Comparison of ENCODE assay signal across 1 cellular context in genomic region chr17:72056727-72057290, GRCh38.
TF ChIP-seq lines count a peak whose summit lies in the region.

No MANE protein-coding gene starts in this region.

TF ChIP-seq in WTC11, 78 proteins besides CTCF, POLR2A, EP300 and RAD21 (continued from another document):
- TF ChIP-seq AFF4 (CRISPR knock-in tag; IDR thresholded peaks at IDR 0.05; ENCODE audit: borderline replicate concordance), result no peak
- TF ChIP-seq CREB1 (CRISPR knock-in tag; IDR thresholded peaks at IDR 0.05), result no peak
- no peak for TF ChIP-seq ATF3 (CRISPR knock-in tag; conservative IDR thresholded peaks at IDR 0.05)
- TF ChIP-seq HMGXB4 (CRISPR knock-in tag; IDR thresholded peaks at IDR 0.05), result no peak
- no peak for TF ChIP-seq USF1 (CRISPR knock-in tag; IDR thresholded peaks at IDR 0.05)
- TF ChIP-seq, protein P1, sequence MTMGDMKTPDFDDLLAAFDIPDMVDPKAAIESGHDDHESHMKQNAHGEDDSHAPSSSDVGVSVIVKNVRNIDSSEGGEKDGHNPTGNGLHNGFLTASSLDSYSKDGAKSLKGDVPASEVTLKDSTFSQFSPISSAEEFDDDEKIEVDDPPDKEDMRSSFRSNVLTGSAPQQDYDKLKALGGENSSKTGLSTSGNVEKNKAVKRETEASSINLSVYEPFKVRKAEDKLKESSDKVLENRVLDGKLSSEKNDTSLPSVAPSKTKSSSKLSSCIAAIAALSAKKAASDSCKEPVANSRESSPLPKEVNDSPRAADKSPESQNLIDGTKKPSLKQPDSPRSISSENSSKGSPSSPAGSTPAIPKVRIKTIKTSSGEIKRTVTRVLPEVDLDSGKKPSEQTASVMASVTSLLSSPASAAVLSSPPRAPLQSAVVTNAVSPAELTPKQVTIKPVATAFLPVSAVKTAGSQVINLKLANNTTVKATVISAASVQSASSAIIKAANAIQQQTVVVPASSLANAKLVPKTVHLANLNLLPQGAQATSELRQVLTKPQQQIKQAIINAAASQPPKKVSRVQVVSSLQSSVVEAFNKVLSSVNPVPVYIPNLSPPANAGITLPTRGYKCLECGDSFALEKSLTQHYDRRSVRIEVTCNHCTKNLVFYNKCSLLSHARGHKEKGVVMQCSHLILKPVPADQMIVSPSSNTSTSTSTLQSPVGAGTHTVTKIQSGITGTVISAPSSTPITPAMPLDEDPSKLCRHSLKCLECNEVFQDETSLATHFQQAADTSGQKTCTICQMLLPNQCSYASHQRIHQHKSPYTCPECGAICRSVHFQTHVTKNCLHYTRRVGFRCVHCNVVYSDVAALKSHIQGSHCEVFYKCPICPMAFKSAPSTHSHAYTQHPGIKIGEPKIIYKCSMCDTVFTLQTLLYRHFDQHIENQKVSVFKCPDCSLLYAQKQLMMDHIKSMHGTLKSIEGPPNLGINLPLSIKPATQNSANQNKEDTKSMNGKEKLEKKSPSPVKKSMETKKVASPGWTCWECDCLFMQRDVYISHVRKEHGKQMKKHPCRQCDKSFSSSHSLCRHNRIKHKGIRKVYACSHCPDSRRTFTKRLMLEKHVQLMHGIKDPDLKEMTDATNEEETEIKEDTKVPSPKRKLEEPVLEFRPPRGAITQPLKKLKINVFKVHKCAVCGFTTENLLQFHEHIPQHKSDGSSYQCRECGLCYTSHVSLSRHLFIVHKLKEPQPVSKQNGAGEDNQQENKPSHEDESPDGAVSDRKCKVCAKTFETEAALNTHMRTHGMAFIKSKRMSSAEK (CRISPR knock-in tag; IDR thresholded peaks at IDR 0.05; ENCODE audit: borderline replicate concordance), result no peak
- no peak for TF ChIP-seq MYBL2 (CRISPR knock-in tag; IDR thresholded peaks at IDR 0.05)
- TF ChIP-seq, protein P2, sequence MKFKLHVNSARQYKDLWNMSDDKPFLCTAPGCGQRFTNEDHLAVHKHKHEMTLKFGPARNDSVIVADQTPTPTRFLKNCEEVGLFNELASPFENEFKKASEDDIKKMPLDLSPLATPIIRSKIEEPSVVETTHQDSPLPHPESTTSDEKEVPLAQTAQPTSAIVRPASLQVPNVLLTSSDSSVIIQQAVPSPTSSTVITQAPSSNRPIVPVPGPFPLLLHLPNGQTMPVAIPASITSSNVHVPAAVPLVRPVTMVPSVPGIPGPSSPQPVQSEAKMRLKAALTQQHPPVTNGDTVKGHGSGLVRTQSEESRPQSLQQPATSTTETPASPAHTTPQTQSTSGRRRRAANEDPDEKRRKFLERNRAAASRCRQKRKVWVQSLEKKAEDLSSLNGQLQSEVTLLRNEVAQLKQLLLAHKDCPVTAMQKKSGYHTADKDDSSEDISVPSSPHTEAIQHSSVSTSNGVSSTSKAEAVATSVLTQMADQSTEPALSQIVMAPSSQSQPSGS (CRISPR knock-in tag; IDR thresholded peaks at IDR 0.05; ENCODE audit: borderline replicate concordance, low read depth), result no peak
